Comparison of ENCODE assay signal across 25 cellular contexts in genomic region chr7:33852838-33853237, GRCh38. TPM values are rescaled to one million over a fixed set of nuclear protein-coding genes. Genes with fewer than 3 reads are reported as not detected.
"Had no signal": no experiment of that assay in that cellular context is flagged by ENCODE, and none has a peak within 500 bp of the region (broad histone marks: within the 10 kb centered on the region; RNA-seq: fewer than 3 reads in every experiment).

No MANE protein-coding gene starts in this region.

- H3K4me3 ChIP-seq: body of pancreas, gastroesophageal sphincter had no signal

- ATAC-seq: activated CD4-positive, alpha-beta T cell treated with anti-CD3 and anti-CD28 coated beads for 36 hours; activated CD8-positive, alpha-beta memory T cell treated with anti-CD3 and anti-CD28 coated beads, Interleukin-2, amount 10 ng/mL, durations not matched to agents 7 days and 5 days; activated CD8-positive, alpha-beta T cell treated with anti-CD3 and anti-CD28 coated beads, Interleukin-2, amount 10 ng/mL, durations not matched to agents 7 days and 5 days; body of pancreas; esophagus mucosa; gastroesophageal sphincter had no signal

- H3K36me3 ChIP-seq: gastroesophageal sphincter had no signal

- H3K9me3 ChIP-seq: body of pancreas, gastroesophageal sphincter had no signal

- H3K27ac ChIP-seq: body of pancreas, gastroesophageal sphincter had no signal

- DNase-seq: activated CD4-positive, alpha-beta memory T cell treated with anti-CD3 and anti-CD28 coated beads for 36 hours; activated CD4-positive, alpha-beta T cell treated with anti-CD3 and anti-CD28 coated beads for 36 hours; activated CD4-positive, alpha-beta T cell treated with anti-CD3 and anti-CD28 coated beads, Interleukin-2, amount 10 ng/mL, durations not matched to agents 24 days and 14 days; activated CD4-positive, CD25-positive, alpha-beta regulatory T cell; activated CD4-positive, CD25-positive, alpha-beta regulatory T cell treated with anti-CD3 and anti-CD28 coated beads, Interleukin-2, amount 50 U/mL, for 72 hours; activated CD8-positive, alpha-beta memory T cell treated with anti-CD3 and anti-CD28 coated beads, Interleukin-2, amount 10 ng/mL, durations not matched to agents 7 days and 5 days; activated CD8-positive, alpha-beta memory T cell treated with anti-CD3 and anti-CD28 coated beads, Interleukin-2, amount 50 U/mL, for 4 hours; activated CD8-positive, alpha-beta T cell treated with anti-CD3 and anti-CD28 coated beads, Interleukin-2, amount 10 ng/mL, durations not matched to agents 7 days and 5 days; activated gamma-delta T cell; activated naive CD4-positive, alpha-beta T cell; activated naive CD4-positive, alpha-beta T cell treated with anti-CD3 and anti-CD28 coated beads, Interleukin-2, amount 50 U/mL, for 16 hours; activated T-cell treated with anti-CD3 and anti-CD28 coated beads, Interleukin-2, amount 50 U/mL, for 1 hour; activated T-cell treated with anti-CD3 and anti-CD28 coated beads, Interleukin-2, amount 50 U/mL, for 48 hours; anterior cingulate cortex; body of pancreas; caudate nucleus; cortex of kidney; dermis blood vessel endothelial cell; effector CD4-positive, alpha-beta T cell; foreskin melanocyte; T-helper 2 cell had no signal

- H3K4me1 ChIP-seq: body of pancreas, gastroesophageal sphincter had no signal

- H3K27me3 ChIP-seq: body of pancreas, gastroesophageal sphincter had no signal

RNA-seq across cellular contexts. Expression of gene BMPER, which starts 52.5 kb away (rescaled TPM):
- total RNA-seq: activated CD4-positive, alpha-beta memory T cell treated with anti-CD3 and anti-CD28 coated beads for 36 hours; activated CD4-positive, alpha-beta T cell treated with anti-CD3 and anti-CD28 coated beads for 36 hours; activated CD4-positive, alpha-beta T cell treated with anti-CD3 and anti-CD28 coated beads, Interleukin-2, amount 10 ng/mL, durations not matched to agents 24 days and 14 days; activated CD8-positive, alpha-beta memory T cell treated with anti-CD3 and anti-CD28 coated beads for 36 hours; activated CD8-positive, alpha-beta memory T cell treated with anti-CD3 and anti-CD28 coated beads, Interleukin-2, amount 10 ng/mL, durations not matched to agents 7 days and 5 days; activated CD8-positive, alpha-beta T cell treated with anti-CD3 and anti-CD28 coated beads, Interleukin-2, amount 10 ng/mL, durations not matched to agents 7 days and 5 days; esophagus mucosa; T-helper 1 cell treated with Interleukin-12 subunit alpha and Interleukin-12 subunit beta and Interleukin-4 antibody, amounts not matched to agents 30 ng/mL and 1 ng/mL, for 36 hours had no signal
